ENCODE assay signal across 1 cellular context in genomic region chr2:212956665-212957064, GRCh38.
TF ChIP-seq lines count a peak whose summit lies in the region.

No MANE protein-coding gene starts in this region.

TF ChIP-seq in HepG2, 621 proteins besides CTCF, POLR2A, EP300 and RAD21 (continued from another document):
- TF ChIP-seq SKIL (CRISPR knock-in tag; IDR thresholded peaks at IDR 0.05; ENCODE audit: borderline replicate concordance): no peak
- no peak for TF ChIP-seq ZNF296 (CRISPR knock-in tag; conservative IDR thresholded peaks at IDR 0.05)
- TF ChIP-seq DZIP1 (CRISPR knock-in tag; IDR thresholded peaks at IDR 0.05): no peak
- TF ChIP-seq ZNF230 (CRISPR knock-in tag; IDR thresholded peaks at IDR 0.05): no peak
- no peak for TF ChIP-seq ZNF468 (CRISPR knock-in tag; IDR thresholded peaks at IDR 0.05)
- TF ChIP-seq ZNF282 (IDR thresholded peaks at IDR 0.05; ENCODE audit: partially characterized antibody): no peak
- no peak for TF ChIP-seq FOXA1 (IDR thresholded peaks at IDR 0.05)
- no peak for TF ChIP-seq FOXA1 (CRISPR knock-in tag; IDR thresholded peaks at IDR 0.05)
- no peak for TF ChIP-seq ZNF496 (CRISPR knock-in tag; IDR thresholded peaks at IDR 0.05; ENCODE audit: insufficient replicate concordance)
- no peak for TF ChIP-seq NFYB (CRISPR knock-in tag; IDR thresholded peaks at IDR 0.05)
- TF ChIP-seq THAP11 (CRISPR knock-in tag; IDR thresholded peaks at IDR 0.05): no peak
- TF ChIP-seq NPAS2 (CRISPR knock-in tag; IDR thresholded peaks at IDR 0.05; ENCODE audit: borderline replicate concordance): no peak
- TF ChIP-seq NR0B2 (CRISPR knock-in tag; IDR thresholded peaks at IDR 0.05): no peak
- no peak for TF ChIP-seq ZNF552 (CRISPR knock-in tag; IDR thresholded peaks at IDR 0.05; ENCODE audit: borderline replicate concordance)
- TF ChIP-seq TBX2 (CRISPR knock-in tag; IDR thresholded peaks at IDR 0.05; ENCODE audit: borderline replicate concordance): no peak
- TF ChIP-seq BRCA1 (CRISPR knock-in tag; IDR thresholded peaks at IDR 0.05): no peak
- TF ChIP-seq U2AF1 (optimal IDR thresholded peaks at IDR 0.05; ENCODE audit: low read depth, low read length): no peak
- TF ChIP-seq PLSCR1 (CRISPR knock-in tag; IDR thresholded peaks at IDR 0.05; ENCODE audit: borderline replicate concordance): no peak
